Comparison of ENCODE assay signal across 8 cellular contexts in genomic region chr4:121370729-121371325, GRCh38. TPM values are rescaled to one million over a fixed set of nuclear protein-coding genes. Genes with fewer than 3 reads are reported as not detected.
DNase-seq lines count a peak whose midpoint lies in the region; ATAC-seq and TF ChIP-seq lines count a peak whose summit lies in the region.

No MANE protein-coding gene starts in this region.

- no peak for TF ChIP-seq EP300 in upper lobe of left lung (IDR thresholded peaks at IDR 0.05)

- ATAC-seq in HG02981 (IDR thresholded peaks at IDR 0.05; ENCODE audit: unreplicated experiment) (peak; percentile 44), lung (ENCODE audit: insufficient read depth, low FRiP score) (peak; percentile 43), upper lobe of left lung (ENCODE audit: low FRiP score in 2 of 2) (peak in 1 of 2 donors; percentile 65)

- no peaks in the 10 kb centered on the region for H3K4me1 ChIP-seq in lung (ENCODE audit: control insufficient read depth in 2 of 2, insufficient read depth in 2 of 2, low read length in 2 of 2)
- no peaks in the 10 kb centered on the region for H3K4me1 ChIP-seq in upper lobe of left lung

- no peaks in the 10 kb centered on the region for H3K27me3 ChIP-seq in lung (ENCODE audit: control insufficient read depth, insufficient read depth)
- H3K27me3 ChIP-seq in upper lobe of left lung = no peaks in the 10 kb centered on the region

- H3K9me3 ChIP-seq in lung (ENCODE audit: control insufficient read depth in 2 of 2, insufficient read depth in 1 of 2, low read length in 1 of 2) = no peaks in the 10 kb centered on the region
- no peaks in the 10 kb centered on the region for H3K9me3 ChIP-seq in upper lobe of left lung

- WGBS in lung, 2 donors = 76 to 94% methylated on average over 1 of the region's 1 CpG
- WGBS in upper lobe of left lung, 2 donors = 72 to 79% methylated on average over 1 of the region's 1 CpG

- no peak for TF ChIP-seq POLR2A in upper lobe of left lung (IDR thresholded peaks at IDR 0.05)

- no peaks in the 10 kb centered on the region for H3K36me3 ChIP-seq in lung (ENCODE audit: control insufficient read depth in 2 of 2, insufficient read depth in 2 of 2, low read length in 2 of 2)
- no peaks in the 10 kb centered on the region for H3K36me3 ChIP-seq in upper lobe of left lung

- TF ChIP-seq CTCF in choroid plexus epithelial cell (conservative IDR thresholded peaks at IDR 0.05; ENCODE audit: low read depth, low read length) (peak; percentile 64), lung (IDR thresholded peaks at IDR 0.05; ENCODE audit: control extremely low read depth, extremely low read depth) (peak; percentile 25), upper lobe of left lung (IDR thresholded peaks at IDR 0.05) (peak in 5 of 6 experiments; percentile 33 to 52 (median 47))

- no peak overlapping the region for H3K27ac ChIP-seq in lung (ENCODE audit: low read depth in 1 of 2, low read length in 1 of 2)
- no peak overlapping the region for H3K27ac ChIP-seq in upper lobe of left lung

- DNase-seq in NCI-H510A treated with DMSO at 0.1 percent for 48 hours (lab: John Stamatoyannopoulos, UW) = peak; percentile 18
- DNase-seq in NCI-H510A (lab: John Stamatoyannopoulos, UW) = no peak
- peak; percentile 28 for DNase-seq in RPMI7951 (ENCODE audit: low read depth)
- DNase-seq in choroid plexus epithelial cell (ENCODE audit: low read depth) = peak; percentile 67
- no peak for DNase-seq in lung (ENCODE audit: low spot score)
- DNase-seq in upper lobe of left lung = peak in 1 of 2 donors; percentile 34
- no peak for DNase-seq in DMS153 treated with DMSO at 0.1 percent for 48 hours (lab: John Stamatoyannopoulos, UW; ENCODE audit: unreplicated experiment)

- H3K4me3 ChIP-seq in choroid plexus epithelial cell (ENCODE audit: low read depth, low read length) (no peak overlapping the region), lung (no peak overlapping the region), upper lobe of left lung (no peak overlapping the region)

RNA-seq across cellular contexts. Expression of gene QRFPR, which starts 10.0 kb away (rescaled TPM):
- not detected in 2 replicates for total RNA-seq in RPMI7951 (2014; rRNA removed; shearing (Covaris generic))
- total RNA-seq in lung (1 to 10 TPM in 1 of 2 donors, not detected in 1; 1.3 TPM), upper lobe of left lung (not detected)
- polyA plus RNA-seq in lung = under 1 TPM in 1 of 2 donors, not detected in 1; 0.02 TPM

Comparison
In these comparisons a context has a peak if more than half of its experiments do, and no peak if none do; other contexts are left out.
1. DNase-seq: peak in NCI-H510A treated with DMSO at 0.1 percent for 48 hours (single experiment), RPMI7951 (single experiment) and choroid plexus epithelial cell (single experiment); none in NCI-H510A (single experiment), lung (single experiment) and DMS153 treated with DMSO at 0.1 percent for 48 hours (single experiment).
2. Peak in every context shown above with its lines, with median percentiles within 50 percentile points of each other: CTCF ChIP-seq.